ENCODE assay signal across 1 cellular context in genomic region chr12:83173250-83173649, GRCh38.
TF ChIP-seq lines count a peak whose summit lies in the region.

No MANE protein-coding gene starts in this region.

TF ChIP-seq in K562, 482 proteins besides CTCF, POLR2A, EP300 and RAD21 (continued from another document and continues in another):
- peak in 1 of 2 experiments; percentile 80; a peak in 1 of 4 replicates for TF ChIP-seq NONO (IDR thresholded peaks at IDR 0.05; ENCODE audit: low read depth in 2 of 2, low read length in 1 of 2)
- TF ChIP-seq ZNF24 (IDR thresholded peaks at IDR 0.05) = peak; percentile 77
- peak; percentile 49; the same call in 1 of the 2 replicates for TF ChIP-seq EP400 (IDR thresholded peaks at IDR 0.05)
- TF ChIP-seq ARID1B (IDR thresholded peaks at IDR 0.05) = peak; percentile 99
- TF ChIP-seq ESRRA (IDR thresholded peaks at IDR 0.05; ENCODE audit: borderline replicate concordance, low read depth) = peak; percentile 60; the same call in 1 of the 2 replicates
- peak; percentile 72; the same call in 1 of the 2 replicates for TF ChIP-seq CUX1 (CRISPR knock-in tag; IDR thresholded peaks at IDR 0.05)
- no peak for TF ChIP-seq PHF21A (IDR thresholded peaks at IDR 0.05; ENCODE audit: borderline replicate concordance, low read depth)
- peak in 1 of 2 experiments; percentile 54; a peak in 2 of 4 replicates for TF ChIP-seq FOXA3 (CRISPR knock-in tag; conservative IDR thresholded peaks at IDR 0.05 in 1 of 2, IDR thresholded peaks at IDR 0.05 in 1 of 2)
- TF ChIP-seq FOXK2 (conservative IDR thresholded peaks at IDR 0.05 in 1 of 2, IDR thresholded peaks at IDR 0.05 in 1 of 2; ENCODE audit: low read depth in 2 of 2) = peak; percentile 78 to 83
- no peak for TF ChIP-seq NFE2L1 (tag; IDR thresholded peaks at IDR 0.05; ENCODE audit: borderline replicate concordance, low read depth)
- TF ChIP-seq TRIM24 (IDR thresholded peaks at IDR 0.05) = peak; percentile 89 to 91
- no peak for TF ChIP-seq PCBP1 (IDR thresholded peaks at IDR 0.05; ENCODE audit: low read depth, low read length, poor library complexity, severe bottlenecking)
- no peak for TF ChIP-seq SIN3A (IDR thresholded peaks at IDR 0.05; ENCODE audit: borderline replicate concordance in 2 of 2, control insufficient read depth in 1 of 2, low read depth in 2 of 2, low read length in 2 of 2)
- TF ChIP-seq HEY1 (CRISPR knock-in tag; IDR thresholded peaks at IDR 0.05; ENCODE audit: borderline replicate concordance) = no peak
- TF ChIP-seq VEZF1 (CRISPR knock-in tag; IDR thresholded peaks at IDR 0.05) = 0 out of 2 replicates have a peak, but pooled peaks have one; percentile 26
- TF ChIP-seq ZMIZ1 (IDR thresholded peaks at IDR 0.05; ENCODE audit: low read depth in 2 of 2, low read length in 2 of 2) = peak in 1 of 2 experiments; percentile 93; a peak in 2 of 4 replicates
- no peak; the same call in 1 of the 2 replicates for TF ChIP-seq MYNN (IDR thresholded peaks at IDR 0.05)
- TF ChIP-seq MYNN (CRISPR knock-in tag; IDR thresholded peaks at IDR 0.05) = no peak
- TF ChIP-seq DNMT1 (IDR thresholded peaks at IDR 0.05) = no peak
- TF ChIP-seq ZNF224 (CRISPR knock-in tag; IDR thresholded peaks at IDR 0.05) = no peak
- TF ChIP-seq NFXL1 (CRISPR knock-in tag; IDR thresholded peaks at IDR 0.05) = no peak
- no peak for TF ChIP-seq KDM4B (IDR thresholded peaks at IDR 0.05; ENCODE audit: borderline replicate concordance in 2 of 2, low read depth in 1 of 2)
- TF ChIP-seq GTF2B (IDR thresholded peaks at IDR 0.05; ENCODE audit: extremely low read depth, insufficient read length) = no peak
- no peak for TF ChIP-seq NFIX (CRISPR knock-in tag; IDR thresholded peaks at IDR 0.05; ENCODE audit: low read depth)
- peak; percentile 47 for TF ChIP-seq TBP (optimal IDR thresholded peaks at IDR 0.05; ENCODE audit: low read depth, low read length)
- TF ChIP-seq ZEB2 (IDR thresholded peaks at IDR 0.05) = peak; percentile 85
- TF ChIP-seq ZNF644 (tag; IDR thresholded peaks at IDR 0.05; ENCODE audit: low read depth) = 0 out of 2 replicates have a peak, but pooled peaks have one; percentile 30
- peak; percentile 97 for TF ChIP-seq NCOR1 (IDR thresholded peaks at IDR 0.05)
- TF ChIP-seq ZNF318 (IDR thresholded peaks at IDR 0.05; ENCODE audit: borderline replicate concordance in 1 of 2, low read depth in 1 of 2) = peak in 1 of 2 experiments; percentile 59; a peak in 1 of 4 replicates
- no peak for TF ChIP-seq RBM34 (IDR thresholded peaks at IDR 0.05; ENCODE audit: borderline replicate concordance, insufficient read depth, low read length)
- peak; percentile 87; the same call in 1 of the 2 replicates for TF ChIP-seq ARID3A (IDR thresholded peaks at IDR 0.05; ENCODE audit: borderline replicate concordance, low read depth, low read length)
- TF ChIP-seq JUNB (CRISPR knock-in tag; conservative IDR thresholded peaks at IDR 0.05) = no peak
- no peak for TF ChIP-seq HNRNPL (IDR thresholded peaks at IDR 0.05; ENCODE audit: low read depth, low read length)
- TF ChIP-seq ZNF253 (CRISPR knock-in tag; conservative IDR thresholded peaks at IDR 0.05) = no peak
- peak; percentile 98 for TF ChIP-seq TCF3 (CRISPR knock-in tag; IDR thresholded peaks at IDR 0.05)
- TF ChIP-seq ATF7 (IDR thresholded peaks at IDR 0.05) = peak; percentile 31; the same call in 1 of the 2 replicates
- TF ChIP-seq CCAR2 (IDR thresholded peaks at IDR 0.05; ENCODE audit: low read depth, low read length) = no peak
- no peak for TF ChIP-seq CREB3L1 (IDR thresholded peaks at IDR 0.05; ENCODE audit: borderline replicate concordance, low read depth)
